Comparison of ENCODE assay signal across 8 cellular contexts in the genomic region with DNA sequence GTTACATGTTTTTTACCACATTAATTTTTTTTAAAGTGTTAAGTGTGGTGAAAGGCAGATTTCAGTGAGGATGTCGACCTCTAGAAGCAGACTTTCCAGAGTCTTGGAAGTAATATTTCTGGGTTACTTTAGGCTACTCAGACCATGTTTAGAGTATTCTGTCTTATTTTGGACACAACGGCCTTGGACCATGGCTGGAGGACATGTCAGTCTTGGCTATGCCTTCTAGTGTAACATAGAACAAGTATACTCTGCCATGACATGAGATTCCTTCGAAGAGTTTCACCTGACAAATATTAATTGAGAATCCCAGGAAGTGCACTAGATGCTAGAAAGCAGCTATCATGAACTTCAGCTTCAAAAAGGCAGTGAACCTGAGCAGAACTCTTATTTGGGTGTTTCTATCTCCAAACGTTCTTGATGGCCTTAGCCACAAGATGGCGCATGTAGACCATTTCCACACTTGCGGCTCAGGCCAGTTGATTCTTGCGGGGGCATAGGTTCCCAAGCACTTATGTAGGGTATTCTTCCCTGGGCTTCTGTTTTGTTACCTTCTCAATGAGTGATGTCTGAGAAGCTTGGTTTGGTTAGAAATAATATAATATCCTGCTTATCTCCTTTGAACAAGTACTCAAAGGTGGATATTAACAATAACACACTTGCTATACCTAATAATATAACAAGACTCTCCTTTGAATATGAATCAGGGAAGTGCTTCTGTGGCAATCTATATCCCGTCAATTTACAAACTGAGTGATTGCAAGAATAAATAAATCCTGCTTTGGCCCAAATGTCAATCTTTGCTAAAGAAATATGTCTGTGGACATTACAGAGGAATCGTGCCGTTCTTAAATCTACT.
DNase-seq lines count a peak whose midpoint lies in the region; ATAC-seq, FAIRE-seq and TF ChIP-seq lines count a peak whose summit lies in the region.

No MANE protein-coding gene starts in this region.

- POLR2A ChIA-PET in T-cell (lab: Charles Lee): no interaction called here
- POLR2A ChIA-PET in GM12878 (lab: Charles Lee): interaction anchor here (0.6 kb wide), 1 partner anchor 122 kb away, joined by 4 read pairs; no protein-coding TSS in a partner anchor

- H3K36me3 ChIP-seq in GM12878 (ENCODE audit: control insufficient read depth in 2 of 2, insufficient read depth in 2 of 2, low read length in 1 of 2): no peaks in the 10 kb centered on the region

- no peaks in the 10 kb centered on the region for H3K9me3 Mint-ChIP-seq in T-cell

- H3K4me1 Mint-ChIP-seq in T-cell: no peaks in the 10 kb centered on the region

- RAD21 ChIA-PET in GM12878 (lab: Charles Lee; ENCODE audit: unreplicated experiment): interaction anchor here (0.6 to 3.0 kb wide), 13 partner anchors 9 to 706 kb away, joined by 3 to 25 read pairs (median 3); partner anchors contain the start of gene STAM2

- WGBS in GM12878 (ENCODE audit: insufficient coverage, insufficient replicate concordance, low lambda C conversion rate, missing lambda C conversion rate): 29% methylated on average over 10 of the region's 10 CpGs

- TF ChIP-seq EP300 in GM12878 (IDR thresholded peaks at IDR 0.05; ENCODE audit: borderline replicate concordance in 1 of 2, control insufficient read depth in 1 of 2, low read depth in 2 of 2, low read length in 2 of 2): no peak

- TF ChIP-seq RAD21 in GM12878 (IDR thresholded peaks at IDR 0.05; ENCODE audit: insufficient read depth, low read depth, low read length): peak; percentile 99

- H3K4me3 ChIP-seq in NB4 (ENCODE audit: low read depth, low read length) (no peak overlapping the region), GM12878 (no peak overlapping the region)

- H3K4me1 ChIP-seq in GM12878 (ENCODE audit: control insufficient read depth, insufficient read depth, low read length): no peaks in the 10 kb centered on the region

- no peaks in the 10 kb centered on the region for H3K79me2 ChIP-seq in GM12878 (ENCODE audit: control insufficient read depth, insufficient read depth, low read length)

- H3K27me3 ChIP-seq in GM12878 (replicated peaks in 1 of 2; ENCODE audit: control insufficient read depth in 2 of 2, insufficient read depth in 2 of 2, low read length in 1 of 2): no peaks in the 10 kb centered on the region

- no peak overlapping the region for H2AFZ ChIP-seq in GM12878 (ENCODE audit: control insufficient read depth, low read depth, low read length)

- DNase-seq in NCI-H1436 (lab: John Stamatoyannopoulos, UW): peak; percentile 71
- no peak for DNase-seq in NCI-H1436 treated with DMSO at 0.1 percent for 48 hours (lab: John Stamatoyannopoulos, UW)
- DNase-seq in NB4 (ENCODE audit: low read depth): peak; percentile 86
- peak in 30 of 34 experiments; percentile 2 to 43 (median 26) for DNase-seq in T-cell
- DNase-seq in GM12878 (ENCODE audit: low read depth, low spot score): no peak
- peak; percentile 73 for DNase-seq in iPS-NIHi7 (ENCODE audit: extremely low spot score)
- peak; percentile 33 for DNase-seq in stimulated activated CD4-positive, alpha-beta T cell treated with anti-CD3 and anti-CD28 coated beads, Interleukin-12 subunit alpha, Interleukin-12 subunit beta, amount 100 ng/mL, for 4 hours

- CTCF ChIA-PET in T-cell (lab: Charles Lee): interaction anchor here (0.8 to 3.0 kb wide), 6 partner anchors 10 to 1482 kb away, joined by 3 to 24 read pairs (median 4); no protein-coding TSS in a partner anchor
- CTCF ChIA-PET in GM12878 (lab: Yijun Ruan, JAX): interaction anchor here (0.5 to 4.7 kb wide), 23 partner anchors 11 to 706 kb away, joined by 3 to 50 read pairs (median 3); partner anchors contain the start of gene STAM2

- no peaks in the 10 kb centered on the region for H3K9me3 ChIP-seq in GM12878 (replicated peaks; ENCODE audit: control insufficient read depth, insufficient read depth, low read length)

- intact Hi-C loops in GM12878 (cut with micrococcal nuclease; ENCODE audit: unreplicated experiment): loop anchor here (1.0 to 5.0 kb wide), 3 partner anchors 138 to 598 kb away; partner anchors contain the start of genes FMNL2 and STAM2

- ATAC-seq in HG02571 (IDR thresholded peaks at IDR 0.05; ENCODE audit: unreplicated experiment) (peak; percentile 88), T-cell (replicated peaks in 1 of 4) (peak in 2 of 4 experiments; percentile 40 to 55), GM12878 (peak; percentile 97)

- no peak overlapping the region for H3K4me3 Mint-ChIP-seq in T-cell

- TF ChIP-seq CTCF in NB4 (IDR thresholded peaks at IDR 0.05; ENCODE audit: low read depth, low read length): peak; percentile 88
- peak; percentile 78 to 89 (median 80) for TF ChIP-seq CTCF in GM12878 (IDR thresholded peaks at IDR 0.05 in 2 of 3, conservative IDR thresholded peaks at IDR 0.05 in 1 of 3; ENCODE audit: control insufficient read depth in 2 of 3, extremely low read depth in 1 of 3, insufficient read depth in 1 of 3, low read depth in 3 of 3, low read length in 3 of 3)

- peak; percentile 83 for FAIRE-seq in GM12878 (lab: Jason Lieb, UNC)

- H4K20me1 ChIP-seq in GM12878 (ENCODE audit: control insufficient read depth, insufficient read depth): no peaks in the 10 kb centered on the region

- H3K9ac ChIP-seq in GM12878 (ENCODE audit: control insufficient read depth, insufficient read depth, low read length): no peak overlapping the region

- no peak overlapping the region for H3K27ac Mint-ChIP-seq in T-cell

- H3K27ac ChIP-seq in GM12878 (ENCODE audit: control insufficient read depth, insufficient read depth): no peak overlapping the region

- no TSS peak for BruUV-seq in GM12878 (replicated peaks; lab: Mats Ljungman, UMichigan)

- peaks cover 0 to 3% of the 10 kb centered on the region in 2 donors for H3K27me3 Mint-ChIP-seq in T-cell

- in situ Hi-C loops in GM12878 (cut with MboI): loop anchor here (10.0 kb wide), 1 partner anchor 298 kb away; the partner anchor contains the start of gene FMNL2

- SMC1A ChIA-PET in GM12878 (lab: Charles Lee; ENCODE audit: uncharacterized antibody, unreplicated experiment): interaction anchor here (0.6 to 4.0 kb wide), 15 partner anchors 8 to 706 kb away, joined by 3 to 26 read pairs (median 4); no protein-coding TSS in a partner anchor

- no peaks in the 10 kb centered on the region for H3K36me3 Mint-ChIP-seq in T-cell

- TF ChIP-seq POLR2A in NB4 (IDR thresholded peaks at IDR 0.05; ENCODE audit: extremely low read depth, insufficient read length): no peak
- no peak for TF ChIP-seq POLR2A in GM12878 (IDR thresholded peaks at IDR 0.05; ENCODE audit: low read depth, low read length)

- no peak overlapping the region for H3K4me2 ChIP-seq in GM12878 (ENCODE audit: control insufficient read depth, insufficient read depth)

TF ChIP-seq in GM12878, 131 proteins besides CTCF, POLR2A, EP300 and RAD21 (continues in another document):
- no peak for TF ChIP-seq SMAD5 (IDR thresholded peaks at IDR 0.05; ENCODE audit: low read depth)
- TF ChIP-seq SMC3 (IDR thresholded peaks at IDR 0.05; ENCODE audit: borderline replicate concordance, low read length): peak; percentile 88; the same call in 1 of the 2 replicates
- no peak for TF ChIP-seq FOS (IDR thresholded peaks at IDR 0.05; ENCODE audit: borderline replicate concordance, extremely low read depth, insufficient read length)
- TF ChIP-seq, protein P1, sequence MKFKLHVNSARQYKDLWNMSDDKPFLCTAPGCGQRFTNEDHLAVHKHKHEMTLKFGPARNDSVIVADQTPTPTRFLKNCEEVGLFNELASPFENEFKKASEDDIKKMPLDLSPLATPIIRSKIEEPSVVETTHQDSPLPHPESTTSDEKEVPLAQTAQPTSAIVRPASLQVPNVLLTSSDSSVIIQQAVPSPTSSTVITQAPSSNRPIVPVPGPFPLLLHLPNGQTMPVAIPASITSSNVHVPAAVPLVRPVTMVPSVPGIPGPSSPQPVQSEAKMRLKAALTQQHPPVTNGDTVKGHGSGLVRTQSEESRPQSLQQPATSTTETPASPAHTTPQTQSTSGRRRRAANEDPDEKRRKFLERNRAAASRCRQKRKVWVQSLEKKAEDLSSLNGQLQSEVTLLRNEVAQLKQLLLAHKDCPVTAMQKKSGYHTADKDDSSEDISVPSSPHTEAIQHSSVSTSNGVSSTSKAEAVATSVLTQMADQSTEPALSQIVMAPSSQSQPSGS (IDR thresholded peaks at IDR 0.05; ENCODE audit: low read length): no peak
- no peak for TF ChIP-seq CHD1 (IDR thresholded peaks at IDR 0.05; ENCODE audit: low read depth, low read length)
- TF ChIP-seq BRCA1 (IDR thresholded peaks at IDR 0.05; ENCODE audit: low read depth, low read length): no peak
- no peak for TF ChIP-seq ZNF207 (IDR thresholded peaks at IDR 0.05; ENCODE audit: borderline replicate concordance)
- TF ChIP-seq IKZF1 (conservative IDR thresholded peaks at IDR 0.05): no peak
- TF ChIP-seq, protein P2, sequence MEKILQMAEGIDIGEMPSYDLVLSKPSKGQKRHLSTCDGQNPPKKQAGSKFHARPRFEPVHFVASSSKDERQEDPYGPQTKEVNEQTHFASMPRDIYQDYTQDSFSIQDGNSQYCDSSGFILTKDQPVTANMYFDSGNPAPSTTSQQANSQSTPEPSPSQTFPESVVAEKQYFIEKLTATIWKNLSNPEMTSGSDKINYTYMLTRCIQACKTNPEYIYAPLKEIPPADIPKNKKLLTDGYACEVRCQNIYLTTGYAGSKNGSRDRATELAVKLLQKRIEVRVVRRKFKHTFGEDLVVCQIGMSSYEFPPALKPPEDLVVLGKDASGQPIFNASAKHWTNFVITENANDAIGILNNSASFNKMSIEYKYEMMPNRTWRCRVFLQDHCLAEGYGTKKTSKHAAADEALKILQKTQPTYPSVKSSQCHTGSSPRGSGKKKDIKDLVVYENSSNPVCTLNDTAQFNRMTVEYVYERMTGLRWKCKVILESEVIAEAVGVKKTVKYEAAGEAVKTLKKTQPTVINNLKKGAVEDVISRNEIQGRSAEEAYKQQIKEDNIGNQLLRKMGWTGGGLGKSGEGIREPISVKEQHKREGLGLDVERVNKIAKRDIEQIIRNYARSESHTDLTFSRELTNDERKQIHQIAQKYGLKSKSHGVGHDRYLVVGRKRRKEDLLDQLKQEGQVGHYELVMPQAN (conservative IDR thresholded peaks at IDR 0.05): no peak

Comparison
In these comparisons a context has a peak if more than half of its experiments do, and no peak if none do; other contexts are left out.
1. DNase-seq: peak in NCI-H1436 (single experiment), NB4 (single experiment), T-cell (30 of 34), iPS-NIHi7 (single experiment) and stimulated activated CD4-positive, alpha-beta T cell treated with anti-CD3 and anti-CD28 coated beads, Interleukin-12 subunit alpha, Interleukin-12 subunit beta, amount 100 ng/mL, for 4 hours (single experiment); none in NCI-H1436 treated with DMSO at 0.1 percent for 48 hours (single experiment) and GM12878 (single experiment).